Comparison of ENCODE assay signal across 22 cellular contexts in the genomic region with DNA sequence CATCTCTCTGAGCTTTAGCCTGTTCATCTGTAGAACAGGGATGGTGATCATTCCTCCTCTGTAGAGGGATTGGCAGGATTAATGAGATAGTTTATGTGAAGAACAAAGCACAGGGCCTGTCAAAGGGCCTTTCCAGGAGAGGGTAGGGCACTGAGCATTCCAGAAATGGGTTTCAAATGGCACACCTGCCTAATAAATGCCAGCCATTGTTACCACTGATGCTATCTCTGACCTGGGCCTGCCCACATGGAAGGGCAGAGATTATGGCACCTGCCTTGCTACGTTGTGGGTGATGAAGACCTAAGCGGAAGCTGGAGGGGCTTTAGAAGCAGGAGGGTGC. TPM values are rescaled to one million over a fixed set of nuclear protein-coding genes. Genes with fewer than 3 reads are reported as not detected.
A peak's percentile ranks its signal among the peaks of the same experiment; 100 is the strongest.
DNase-seq lines count a peak whose midpoint lies in the region; ATAC-seq and TF ChIP-seq lines count a peak whose summit lies in the region.
"Had no signal": no experiment of that assay in that cellular context is flagged by ENCODE, and none has a peak within 500 bp of the region (broad histone marks: within the 10 kb centered on the region; RNA-seq: fewer than 3 reads in every experiment).

No MANE protein-coding gene starts in this region.

- no peak for TF ChIP-seq POLR2A in breast epithelium (IDR thresholded peaks at IDR 0.05)

- no peak overlapping the region for H3K4me3 ChIP-seq in breast epithelium
- H3K4me3 ChIP-seq in rectal smooth muscle tissue (ENCODE audit: low read length): no peak overlapping the region
- H3K4me3 ChIP-seq: GM23248, MG63 had no signal

- intact Hi-C loops in breast epithelium (cut with DNase I; ENCODE audit: low total_unique reads): no loop called here

- H3K9me3 ChIP-seq in breast epithelium: no peaks in the 10 kb centered on the region
- H3K9me3 ChIP-seq: MG63, SK-N-SH had no signal

- DNase-seq in DMS153 (lab: John Stamatoyannopoulos, UW) (peak; percentile 56), HT-29 (ENCODE audit: low spot score) (peak; percentile 79), breast epithelium (ENCODE audit: low spot score in 2 of 2) (no peak), NCI-H2081 treated with DMSO at 0.1 percent for 48 hours (lab: John Stamatoyannopoulos, UW) (no peak), EL (no peak)
- DNase-seq: ACHN; Calu3; CD4-positive, alpha-beta T cell; DMS79 treated with DMSO at 0.1 percent for 48 hours; GDM1; GM23248; KG1; MG63; NCI-H1105 treated with DMSO at 0.1 percent for 48 hours; NCI-H187 treated with DMSO at 0.1 percent for 48 hours; NCI-H2227 treated with DMSO at 0.1 percent for 48 hours; NCI-H526; Right ventricle myocardium superior; SK-N-SH had no signal

- no peak for TF ChIP-seq CTCF in breast epithelium (IDR thresholded peaks at IDR 0.05)

- H3K27me3 ChIP-seq in breast epithelium: no peaks in the 10 kb centered on the region
- no peaks in the 10 kb centered on the region for H3K27me3 ChIP-seq in rectal smooth muscle tissue (ENCODE audit: control insufficient read depth, insufficient read depth, low read length)
- H3K27me3 ChIP-seq: MG63 had no signal

- H3K4me1 ChIP-seq in breast epithelium: no peaks in the 10 kb centered on the region
- peaks cover 37% of the 10 kb centered on the region for H3K4me1 ChIP-seq in rectal smooth muscle tissue (ENCODE audit: control insufficient read depth, insufficient read depth, low read length)

- H3K9ac ChIP-seq in rectal smooth muscle tissue (ENCODE audit: low read length): no peak overlapping the region
- H3K9ac ChIP-seq: GM23248, SK-N-SH had no signal

- H3K36me3 ChIP-seq in breast epithelium (no peaks in the 10 kb centered on the region), rectal smooth muscle tissue (ENCODE audit: control insufficient read depth, insufficient read depth, low read length) (peaks cover 4% of the 10 kb centered on the region)

- no peak for ATAC-seq in HG02571 (IDR thresholded peaks at IDR 0.05; ENCODE audit: unreplicated experiment)
- ATAC-seq in HG03280 (IDR thresholded peaks at IDR 0.05; ENCODE audit: unreplicated experiment): no peak

- H3K27ac ChIP-seq in breast epithelium (peak overlapping the region; percentile 43 to 48), rectal smooth muscle tissue (ENCODE audit: low read depth, low read length) (peak overlapping the region; percentile 77)
- H3K27ac ChIP-seq: GM23248 had no signal

RNA-seq across cellular contexts. Expression of a gene that starts 31.0 kb away (rescaled TPM):
- 68.2 and 84.5 TPM in 2 replicates for total RNA-seq in HT-29 (2014; rRNA removed; shearing (Covaris generic))
- total RNA-seq in breast epithelium: 10 to 100 TPM; 15.7 to 33.4 (median 29.7) TPM

RNA-seq across cellular contexts. Expression of a gene that starts 33.1 kb away (rescaled TPM):
- total RNA-seq in HT-29 (2014; rRNA removed; shearing (Covaris generic)): 6.7 and 8.3 TPM in 2 replicates
- total RNA-seq in breast epithelium: 10 to 100 TPM in 2 of 3 donors, under 1 TPM in 1; 0.32 to 36.6 (median 21.0) TPM

RNA-seq across cellular contexts. Expression of a gene that starts 46.6 kb away (rescaled TPM):
- total RNA-seq in HT-29 (2014; rRNA removed; shearing (Covaris generic)): 0.08 TPM in 1 of 2 replicates, not detected in the other
- total RNA-seq in breast epithelium: under 1 TPM in 1 of 3 donors, not detected in 2; 0.44 TPM
- total RNA-seq: Right ventricle myocardium superior had no signal

RNA-seq across cellular contexts. Expression of a gene that starts 49.5 kb away (rescaled TPM):
- total RNA-seq in HT-29 (2014; rRNA removed; shearing (Covaris generic)): 0.63 TPM in 1 of 2 replicates, not detected in the other
- total RNA-seq in breast epithelium: 10 to 100 TPM; 17.1 to 29.6 (median 29.5) TPM
- total RNA-seq: Calu3; CD4-positive, alpha-beta T cell had no signal

Comparison
In these comparisons a context has a peak if more than half of its experiments do, and no peak if none do; other contexts are left out.
1. DNase-seq: peak in DMS153 (single experiment) and HT-29 (single experiment); none in breast epithelium (0 of 2), NCI-H2081 treated with DMSO at 0.1 percent for 48 hours (single experiment) and EL (single experiment).